Comparison of ENCODE assay signal across 9 cellular contexts in the genomic region with DNA sequence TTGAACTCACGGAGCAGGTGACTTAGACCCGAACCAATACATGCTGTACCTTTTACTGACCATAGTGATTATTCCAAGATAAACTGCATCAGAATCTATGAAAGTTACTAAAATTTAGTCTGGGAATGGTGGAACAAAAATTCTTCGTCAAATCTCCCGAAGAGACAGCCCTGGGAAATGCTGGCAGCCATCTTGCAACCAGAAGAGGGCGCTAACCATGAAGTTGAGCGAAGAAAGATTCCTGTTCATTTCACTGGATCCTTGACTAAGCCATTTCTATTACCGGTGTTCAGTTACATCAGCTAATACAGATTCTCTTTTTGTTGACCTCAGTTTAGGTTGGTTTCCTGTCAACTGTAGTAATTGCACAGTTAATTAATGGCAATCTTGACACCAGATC.
DNase-seq lines count a peak whose midpoint lies in the region; TF ChIP-seq lines count a peak whose summit lies in the region.
"Had no signal": no experiment of that assay in that cellular context is flagged by ENCODE, and none has a peak within 500 bp of the region (broad histone marks: within the 10 kb centered on the region; RNA-seq: fewer than 3 reads in every experiment).

No MANE protein-coding gene starts in this region.

- peaks cover 0 to 16% (median 11%) of the 10 kb centered on the region in 4 donors for H3K4me1 ChIP-seq in sigmoid colon

- H3K4me3 ChIP-seq in BJ (ENCODE audit: low read depth, low read length) (no peak overlapping the region), GM12875 (ENCODE audit: low read depth, low read length) (no peak overlapping the region), sigmoid colon (no peak overlapping the region)

- no peak for TF ChIP-seq EP300 in sigmoid colon (IDR thresholded peaks at IDR 0.05)

- intact Hi-C loops in sigmoid colon (cut with DNase I) = no loop called here

- H3K9me3 ChIP-seq in sigmoid colon = no peaks in the 10 kb centered on the region

- H3K36me3 ChIP-seq in BJ (ENCODE audit: control insufficient read depth, insufficient read depth, low read length) = no peaks in the 10 kb centered on the region
- no peaks in the 10 kb centered on the region for H3K36me3 ChIP-seq in sigmoid colon

- H3K27ac ChIP-seq in sigmoid colon = no peak overlapping the region

- WGBS in sigmoid colon, 2 donors = 95% methylated on average over 7 of the region's 7 CpGs

- POLR2A ChIA-PET in BJ (lab: Charles Lee) = no interaction called here

- no peak for TF ChIP-seq POLR2A in sigmoid colon (IDR thresholded peaks at IDR 0.05)

- CTCF ChIA-PET in BJ (lab: Yijun Ruan, JAX) = interaction anchor here (0.9 to 2.4 kb wide), 2 partner anchors 10 to 25 kb away, joined by 4 to 7 read pairs; no protein-coding TSS in a partner anchor

- H3K27me3 ChIP-seq in BJ (ENCODE audit: control insufficient read depth, insufficient read depth, low read length) (no peaks in the 10 kb centered on the region), sigmoid colon (no peaks in the 10 kb centered on the region)

- DNase-seq in BJ (ENCODE audit: low read depth) (no peak), RPMI7951 (ENCODE audit: low read depth) (peak; percentile 13), iPS-NIHi11 (ENCODE audit: low spot score) (peak; percentile 38), DMS153 (lab: John Stamatoyannopoulos, UW) (no peak), sigmoid colon (no peak), KG1 (lab: John Stamatoyannopoulos, UW) (no peak), NCI-H2107 (lab: John Stamatoyannopoulos, UW) (no peak)
- DNase-seq: stimulated activated CD4-positive, alpha-beta T cell treated with anti-CD3 and anti-CD28 coated beads, Interleukin-2, amount 100 ng/mL, for 48 hours had no signal

- TF ChIP-seq CTCF in BJ (IDR thresholded peaks at IDR 0.05; ENCODE audit: insufficient read depth, low read depth, low read length) (peak; percentile 28; the same call in 1 of the 2 replicates), GM12875 (IDR thresholded peaks at IDR 0.05; ENCODE audit: borderline replicate concordance, insufficient read depth, low read depth, low read length) (peak; percentile 14; the same call in 1 of the 2 replicates), sigmoid colon (IDR thresholded peaks at IDR 0.05) (peak in 1 of 4 experiments; percentile 14)

Comparison
In these comparisons a context has a peak if more than half of its experiments do, and no peak if none do; other contexts are left out.
1. DNase-seq: peak in RPMI7951 (single experiment) and iPS-NIHi11 (single experiment); none in BJ (single experiment), DMS153 (single experiment), sigmoid colon (single experiment), KG1 (single experiment) and NCI-H2107 (single experiment).